In the genomic region with DNA sequence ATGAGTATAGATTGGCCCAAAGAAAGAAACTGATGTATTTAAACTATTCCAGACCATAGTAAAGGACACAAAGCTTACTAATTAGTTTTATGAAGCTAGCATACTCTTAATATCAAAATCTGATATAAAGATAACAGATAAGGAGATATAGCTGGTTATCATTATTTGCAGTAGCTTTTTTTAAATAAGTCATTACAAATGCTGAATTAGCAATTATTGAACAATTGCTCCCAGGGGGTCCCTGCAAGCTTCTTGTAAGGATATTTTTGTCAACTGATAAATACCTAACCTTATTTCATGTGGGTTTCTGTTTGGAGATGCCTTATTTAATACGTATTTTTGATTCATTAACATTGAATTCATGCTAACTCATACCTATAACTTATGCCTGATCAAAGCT, we compare ENCODE assay signal across 9 cellular contexts.
"Had no signal": no experiment of that assay in that cellular context is flagged by ENCODE, and none has a peak within 500 bp of the region (broad histone marks: within the 10 kb centered on the region; RNA-seq: fewer than 3 reads in every experiment).

No MANE protein-coding gene starts in this region.

- FAIRE-seq: H1, H54, HTR-8/SVneo had no signal

- H3K4me2 ChIP-seq: GM23338, KMS-11 had no signal

- H3K4me3 ChIP-seq: GM23338 had no signal

- H3K4me3 Mint-ChIP-seq: GM23338, H9 had no signal

- H2AFZ ChIP-seq: GM23338 had no signal

- H3K27ac Mint-ChIP-seq: GM23338, H9 had no signal

- ATAC-seq: GM23338 had no signal

- DNase-seq: H9, HCEC 1CT, Karpas-422, KBM-7 had no signal

- H3K27ac ChIP-seq: KMS-11 had no signal

- H3K9ac ChIP-seq: KMS-11 had no signal
